16 cellular contexts compared by ENCODE assay signal in genomic region chr1:222370911-222371717, GRCh38.
DNase-seq lines count a peak whose midpoint lies in the region; FAIRE-seq and TF ChIP-seq lines count a peak whose summit lies in the region.
"Had no signal": no experiment of that assay in that cellular context is flagged by ENCODE, and none has a peak within 500 bp of the region (broad histone marks: within the 10 kb centered on the region; RNA-seq: fewer than 3 reads in every experiment).

No MANE protein-coding gene starts in this region.

- POLR2A ChIA-PET in BJ (lab: Charles Lee) = interaction anchor here (0.5 kb wide), 1 partner anchor 346 kb away, joined by 5 read pairs; no protein-coding TSS in a partner anchor

- intact Hi-C loops in vagina (cut with DNase I) = no loop called here

- CTCF ChIA-PET in BJ (lab: Yijun Ruan, JAX) = interaction anchor here (0.8 to 2.3 kb wide), 6 partner anchors 8 to 84 kb away, joined by 3 to 7 read pairs (median 4); no protein-coding TSS in a partner anchor

- TF ChIP-seq CTCF in BJ (IDR thresholded peaks at IDR 0.05; ENCODE audit: insufficient read depth, low read depth, low read length) = no peak
- TF ChIP-seq CTCF in choroid plexus epithelial cell (conservative IDR thresholded peaks at IDR 0.05; ENCODE audit: low read depth, low read length) = no peak
- no peak for TF ChIP-seq CTCF in vagina (IDR thresholded peaks at IDR 0.05)

- H3K36me3 ChIP-seq in BJ (ENCODE audit: control insufficient read depth, insufficient read depth, low read length) = no peaks in the 10 kb centered on the region
- H3K36me3 ChIP-seq in vagina = no peaks in the 10 kb centered on the region

- H3K27me3 ChIP-seq in BJ (ENCODE audit: control insufficient read depth, insufficient read depth, low read length) (no peaks in the 10 kb centered on the region), vagina (no peaks in the 10 kb centered on the region)

- H3K9me3 ChIP-seq in vagina = no peaks in the 10 kb centered on the region

- H3K27ac ChIP-seq in vagina = no peak overlapping the region
- H3K27ac ChIP-seq: VCaP had no signal

- peak; percentile 94 for DNase-seq in BJ (ENCODE audit: low read depth)
- peak; percentile 89 for DNase-seq in RCC 7860 (ENCODE audit: low spot score)
- DNase-seq in choroid plexus epithelial cell (ENCODE audit: low read depth) = peak; percentile 80
- DNase-seq in myocyte (ENCODE audit: low read depth) = peak; percentile 92
- no peak for DNase-seq in vagina (ENCODE audit: extremely low spot score in 2 of 2)
- no peak for DNase-seq in NAMALWA (ENCODE audit: low spot score)
- no peak for DNase-seq in activated effector memory CD4-positive, alpha-beta T cell treated with anti-CD3 and anti-CD28 coated beads, Interleukin-2, amount 50 U/mL, for 16 hours
- DNase-seq in stimulated activated naive CD4-positive, alpha-beta T cell (lab: John Stamatoyannopoulos, UW) = no peak
- DNase-seq: activated naive CD8-positive, alpha-beta T cell treated with anti-CD3 and anti-CD28 coated beads for 36 hours; effector CD8-positive, alpha-beta T cell; KG1; NCI-H187 treated with DMSO at 0.1 percent for 48 hours; SIG-M5; stimulated activated CD4-positive, alpha-beta T cell treated with anti-CD3 and anti-CD28 coated beads, Interleukin-4, amount 100 ng/mL, for 1 hour had no signal

- peak; percentile 92 for FAIRE-seq in RCC 7860 (lab: Jason Lieb, UNC)
- FAIRE-seq: G401.6 had no signal

- no peaks in the 10 kb centered on the region for H3K4me1 ChIP-seq in vagina

- H3K4me3 ChIP-seq in BJ (ENCODE audit: low read depth, low read length) = no peak overlapping the region
- H3K4me3 ChIP-seq in choroid plexus epithelial cell (ENCODE audit: low read depth, low read length) = no peak overlapping the region
- H3K4me3 ChIP-seq in vagina = no peak overlapping the region

- no peak for TF ChIP-seq POLR2A in vagina (IDR thresholded peaks at IDR 0.05)

Comparison
In these comparisons a context has a peak if more than half of its experiments do, and no peak if none do; other contexts are left out.
1. DNase-seq: peak in BJ (single experiment), RCC 7860 (single experiment), choroid plexus epithelial cell (single experiment) and myocyte (single experiment); none in vagina (0 of 2), NAMALWA (single experiment), activated effector memory CD4-positive, alpha-beta T cell treated with anti-CD3 and anti-CD28 coated beads, Interleukin-2, amount 50 U/mL, for 16 hours (single experiment) and stimulated activated naive CD4-positive, alpha-beta T cell (0 of 6).